In genomic region chr15:48976444-48977088, GRCh38 we compare ENCODE assay signal across 8 cellular contexts. TPM values are rescaled to one million over a fixed set of nuclear protein-coding genes. Genes with fewer than 3 reads are reported as not detected.
DNase-seq lines count a peak whose midpoint lies in the region; ATAC-seq and TF ChIP-seq lines count a peak whose summit lies in the region.

No MANE protein-coding gene starts in this region.

- no peaks in the 10 kb centered on the region for H3K9me3 ChIP-seq in KOPT-K1 (ENCODE audit: insufficient read depth, low read length, poor library complexity, severe bottlenecking)
- no peaks in the 10 kb centered on the region for H3K9me3 ChIP-seq in ectodermal cell (ENCODE audit: control insufficient read depth, low read length)

- H3K27ac ChIP-seq in C4-2B (peak overlapping the region; percentile 64; the same call in 1 of the 2 replicates), KOPT-K1 (ENCODE audit: low read depth, low read length, poor library complexity, severe bottlenecking) (peak overlapping the region; percentile 56), ectodermal cell (ENCODE audit: insufficient read depth, low read depth, low read length, poor library complexity, severe bottlenecking) (no peak overlapping the region)

- H3K4me3 ChIP-seq in ectodermal cell (ENCODE audit: insufficient read depth, low read depth, low read length) = peak overlapping the region; percentile 45

- H3K9me3 Mint-ChIP-seq in natural killer cell treated with Interleukin-12 subunit alpha and Interleukin-12 subunit beta and Interleukin-15 and Interleukin-18, amount 100 ng/mL, for 72 hours = no peaks in the 10 kb centered on the region

- no peak for TF ChIP-seq CTCF in C4-2B (conservative IDR thresholded peaks at IDR 0.05)

- WGBS in ectodermal cell, 2 experiments = 82 to 87% methylated on average over 17 of the region's 17 CpGs

- H3K27ac Mint-ChIP-seq in natural killer cell treated with Interleukin-12 subunit alpha and Interleukin-12 subunit beta and Interleukin-15 and Interleukin-18, amount 100 ng/mL, for 72 hours = no peak overlapping the region

- no peak for ATAC-seq in natural killer cell treated with Interleukin-12 subunit alpha and Interleukin-12 subunit beta and Interleukin-15 and Interleukin-18, amount 100 ng/mL, for 72 hours
- ATAC-seq in esophagus mucosa (no peak), HG03457 (IDR thresholded peaks at IDR 0.05; ENCODE audit: unreplicated experiment) (no peak), HG03280 (IDR thresholded peaks at IDR 0.05; ENCODE audit: unreplicated experiment) (no peak)

- no peaks in the 10 kb centered on the region for H3K36me3 Mint-ChIP-seq in natural killer cell treated with Interleukin-12 subunit alpha and Interleukin-12 subunit beta and Interleukin-15 and Interleukin-18, amount 100 ng/mL, for 72 hours

- peaks cover 2 to 5% of the 10 kb centered on the region in 2 donors for H3K27me3 Mint-ChIP-seq in natural killer cell treated with Interleukin-12 subunit alpha and Interleukin-12 subunit beta and Interleukin-15 and Interleukin-18, amount 100 ng/mL, for 72 hours

- H3K36me3 ChIP-seq in KOPT-K1 (ENCODE audit: insufficient read depth, low read length) (no peaks in the 10 kb centered on the region), ectodermal cell (ENCODE audit: control insufficient read depth, insufficient read depth, low read length) (no peaks in the 10 kb centered on the region)

- no peaks in the 10 kb centered on the region for H3K27me3 ChIP-seq in ectodermal cell (ENCODE audit: control insufficient read depth, insufficient read depth, low read length, poor library complexity, severe bottlenecking)

- peaks cover 10% of the 10 kb centered on the region for H3K4me1 ChIP-seq in ectodermal cell (ENCODE audit: control insufficient read depth, insufficient read depth, low read length)

- H3K4me3 Mint-ChIP-seq in natural killer cell treated with Interleukin-12 subunit alpha and Interleukin-12 subunit beta and Interleukin-15 and Interleukin-18, amount 100 ng/mL, for 72 hours = peak overlapping the region; percentile 10

- H3K4me1 Mint-ChIP-seq in natural killer cell treated with Interleukin-12 subunit alpha and Interleukin-12 subunit beta and Interleukin-15 and Interleukin-18, amount 100 ng/mL, for 72 hours (ENCODE audit: low read depth in 2 of 2) = peaks cover 0 to 2% of the 10 kb centered on the region in 2 donors

- no peak for DNase-seq in natural killer cell treated with Interleukin-12 subunit alpha and Interleukin-12 subunit beta and Interleukin-15 and Interleukin-18, amount 100 ng/mL, for 72 hours (ENCODE audit: low spot score)
- no peak for DNase-seq in stimulated activated CD4-positive, alpha-beta T cell treated with anti-CD3 and anti-CD28 coated beads, Interleukin-4, amount 100 ng/mL, for 24 hours

RNA-seq across cellular contexts. Expression of gene SHC4, which starts 12.8 kb away (rescaled TPM):
- 0.83 TPM for polyA plus RNA-seq in ectodermal cell (2013, experiment 1 of 4)
- 1.3 TPM for polyA plus RNA-seq in ectodermal cell (2013, experiment 2 of 4)
- polyA plus RNA-seq in ectodermal cell (2013, experiment 3 of 4) = 1.2 TPM
- 1.9 TPM for polyA plus RNA-seq in ectodermal cell (2013, experiment 4 of 4)
- total RNA-seq in natural killer cell treated with Interleukin-12 subunit alpha and Interleukin-12 subunit beta and Interleukin-15 and Interleukin-18, amount 100 ng/mL, for 72 hours = 1 to 10 TPM in 1 of 2 donors, under 1 TPM in 1; 0.57 to 2.8 TPM
- total RNA-seq in esophagus mucosa = not detected
